Comparison of ENCODE assay signal across 8 cellular contexts in the genomic region with DNA sequence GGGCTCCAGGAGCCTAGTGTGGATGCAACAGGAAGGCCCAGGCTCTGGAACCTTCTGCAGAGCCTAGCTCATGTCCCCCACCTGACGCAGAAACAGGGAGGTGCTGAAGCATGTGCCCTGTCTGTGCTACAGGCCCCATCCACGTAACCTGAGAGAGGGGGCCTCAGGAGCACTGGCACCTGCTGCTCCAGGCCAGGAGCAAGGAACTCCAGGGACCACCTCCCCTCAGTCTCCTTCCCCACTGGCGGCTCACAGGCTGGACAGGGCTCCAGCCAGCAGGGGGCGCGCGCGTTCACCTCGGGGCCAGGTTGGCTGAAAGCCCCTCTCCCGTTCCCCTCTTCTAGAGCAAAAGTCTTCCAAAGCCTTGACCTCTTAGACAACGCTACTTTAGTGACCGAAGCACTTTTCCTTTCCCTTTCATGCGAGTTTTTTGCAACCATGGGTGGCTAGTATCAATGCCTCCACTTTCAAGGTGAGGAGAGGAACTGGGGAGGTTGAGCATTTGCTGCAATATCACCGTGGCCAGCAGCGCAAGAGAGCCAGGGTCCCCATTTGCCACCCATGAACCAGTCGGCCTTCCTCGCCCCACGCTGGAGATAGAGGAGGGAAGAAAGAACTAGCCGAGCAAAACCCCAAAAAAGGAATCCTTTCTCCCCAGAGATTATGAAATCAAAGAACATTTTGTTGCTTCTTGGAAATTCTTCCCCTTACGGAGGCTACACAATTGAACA. TPM values are rescaled to one million over a fixed set of nuclear protein-coding genes. Genes with fewer than 3 reads are reported as not detected.
DNase-seq lines count a peak whose midpoint lies in the region; ATAC-seq and TF ChIP-seq lines count a peak whose summit lies in the region.

No MANE protein-coding gene starts in this region.

- no peak overlapping the region for H2BK5ac ChIP-seq in mesendoderm (ENCODE audit: low read length)

- in situ Hi-C loops in ACHN (cut with HindIII; ENCODE audit: low pct_ligation_motif_present, low pct_unique_long_range_greater_than_20kb, low sequenced_read_pairs) (no loop called here), GM18951 (cut with MboI; ENCODE audit: low sequenced_read_pairs, unreplicated experiment) (no loop called here)

- H3K4ac ChIP-seq in mesendoderm (ENCODE audit: low read depth, low read length), result no peak overlapping the region

- CTCF ChIA-PET in activated CD8-positive, alpha-beta T cell treated with anti-CD3 and anti-CD28 coated beads for 36 hours (lab: Charles Lee), result interaction anchor here (0.5 to 3.2 kb wide), 15 partner anchors 10 to 95 kb away, joined by 3 to 16 read pairs (median 4); no protein-coding TSS in a partner anchor

- peaks cover 4% of the 10 kb centered on the region for H3K79me1 ChIP-seq in mesendoderm (ENCODE audit: low read length)

- H3K4me1 ChIP-seq in effector memory CD4-positive, alpha-beta T cell (ENCODE audit: control insufficient read depth, insufficient read depth, low read length, poor library complexity, severe bottlenecking), result peaks cover 20% of the 10 kb centered on the region
- peaks cover 4% of the 10 kb centered on the region for H3K4me1 ChIP-seq in mesendoderm (ENCODE audit: control insufficient read depth, low read depth, low read length)

- peak; percentile 67 for ATAC-seq in activated CD8-positive, alpha-beta T cell treated with anti-CD3 and anti-CD28 coated beads for 36 hours
- no peak for ATAC-seq in HG03097 (IDR thresholded peaks at IDR 0.05; ENCODE audit: low FRiP score, unreplicated experiment)

- no peaks in the 10 kb centered on the region for H3K79me2 ChIP-seq in mesendoderm (ENCODE audit: control insufficient read depth, insufficient read depth, low read length)

- TF ChIP-seq CTCF in activated CD8-positive, alpha-beta T cell treated with anti-CD3 and anti-CD28 coated beads for 36 hours (IDR thresholded peaks at IDR 0.05), result peak; percentile 94

- POLR2A ChIA-PET in activated CD8-positive, alpha-beta T cell treated with anti-CD3 and anti-CD28 coated beads for 36 hours (lab: Charles Lee), result interaction anchor here (0.6 to 1.1 kb wide), 2 partner anchors 20 to 60 kb away, joined by 3 read pairs; no protein-coding TSS in a partner anchor

- TF ChIP-seq POLR2A in GM18951 (IDR thresholded peaks at IDR 0.05; ENCODE audit: extremely low read depth, insufficient read depth, insufficient read length), result peak; percentile 31

- H4K8ac ChIP-seq in mesendoderm (ENCODE audit: low read depth, low read length), result no peak overlapping the region

- no peak overlapping the region for H3K27ac ChIP-seq in effector memory CD4-positive, alpha-beta T cell (ENCODE audit: insufficient read depth, low read length, poor library complexity, severe bottlenecking)
- H3K27ac ChIP-seq in mesendoderm (ENCODE audit: low read depth, low read length), result no peak overlapping the region

- H3K4me2 ChIP-seq in mesendoderm (ENCODE audit: low read length), result peak overlapping the region; percentile 39

- peaks cover 6% of the 10 kb centered on the region for H3K4me1 Mint-ChIP-seq in activated CD8-positive, alpha-beta T cell treated with anti-CD3 and anti-CD28 coated beads for 36 hours (ENCODE audit: low read depth)

- H3K18ac ChIP-seq in mesendoderm (ENCODE audit: low read length), result peak overlapping the region; percentile 7

- H3K27me3 Mint-ChIP-seq in activated CD8-positive, alpha-beta T cell treated with anti-CD3 and anti-CD28 coated beads for 36 hours, result peaks cover 32% of the 10 kb centered on the region

- peak overlapping the region; percentile 70 for H3K4me3 Mint-ChIP-seq in activated CD8-positive, alpha-beta T cell treated with anti-CD3 and anti-CD28 coated beads for 36 hours

- peak overlapping the region; percentile 66 for H3K27ac Mint-ChIP-seq in activated CD8-positive, alpha-beta T cell treated with anti-CD3 and anti-CD28 coated beads for 36 hours

- H3K36me3 ChIP-seq in effector memory CD4-positive, alpha-beta T cell (ENCODE audit: control insufficient read depth, insufficient read depth, low read length), result no peaks in the 10 kb centered on the region
- no peaks in the 10 kb centered on the region for H3K36me3 ChIP-seq in mesendoderm (ENCODE audit: control insufficient read depth, insufficient read depth, low read length)

- no peaks in the 10 kb centered on the region for H3K9me3 ChIP-seq in effector memory CD4-positive, alpha-beta T cell (ENCODE audit: control insufficient read depth, low read length)

- peaks cover 1% of the 10 kb centered on the region for H3K36me3 Mint-ChIP-seq in activated CD8-positive, alpha-beta T cell treated with anti-CD3 and anti-CD28 coated beads for 36 hours (ENCODE audit: low read depth)

- H3K9me3 Mint-ChIP-seq in activated CD8-positive, alpha-beta T cell treated with anti-CD3 and anti-CD28 coated beads for 36 hours, result no peaks in the 10 kb centered on the region

- no peak overlapping the region for H4K5ac ChIP-seq in mesendoderm (ENCODE audit: low read length)

- H3K4me3 ChIP-seq in effector memory CD4-positive, alpha-beta T cell (ENCODE audit: insufficient read depth, low read depth, low read length, poor library complexity, severe bottlenecking), result peak overlapping the region; percentile 37
- peak overlapping the region; percentile 41 for H3K4me3 ChIP-seq in mesendoderm (ENCODE audit: low read length)

- H3K56ac ChIP-seq in mesendoderm (ENCODE audit: low read length), result peak overlapping the region; percentile 88

- H3K9ac ChIP-seq in mesendoderm (ENCODE audit: low read length), result peak overlapping the region; percentile 82

- no peak overlapping the region for H2AK5ac ChIP-seq in mesendoderm (ENCODE audit: low read length)

- DNase-seq in ACHN (peak; percentile 65), NCI-H1930 (lab: John Stamatoyannopoulos, UW) (peak; percentile 29 to 63), mesendoderm (peak; percentile 72)
- DNase-seq in activated CD8-positive, alpha-beta T cell treated with anti-CD3 and anti-CD28 coated beads for 36 hours, result peak; percentile 74
- peak; percentile 29 to 47 (median 36) for DNase-seq in effector memory CD4-positive, alpha-beta T cell
- peak; percentile 40 to 43 for DNase-seq in stimulated activated CD8-positive, alpha-beta memory T cell treated with anti-CD3 and anti-CD28 coated beads, Interleukin-15, amount 100 ng/mL, for 48 hours (ENCODE audit: low read depth in 2 of 2)

- H3K27me3 ChIP-seq in effector memory CD4-positive, alpha-beta T cell (replicated peaks; ENCODE audit: control insufficient read depth, insufficient read depth, low read length, poor library complexity, severe bottlenecking), result peaks cover 17% of the 10 kb centered on the region
- H3K27me3 ChIP-seq in mesendoderm (ENCODE audit: insufficient read depth, low read length, poor library complexity), result no peaks in the 10 kb centered on the region

- no peak overlapping the region for H3K23ac ChIP-seq in mesendoderm (ENCODE audit: low read length)

- no peak overlapping the region for H2BK120ac ChIP-seq in mesendoderm (ENCODE audit: low read depth, low read length)

- WGBS in mesendoderm (ENCODE audit: extremely low coverage, insufficient coverage, low lambda C conversion rate), result no CpG with 5 or more reads among the region's 19 CpGs

- no peak overlapping the region for H2BK15ac ChIP-seq in mesendoderm (replicated peaks; ENCODE audit: low read depth)

- intact Hi-C loops in activated CD8-positive, alpha-beta T cell treated with anti-CD3 and anti-CD28 coated beads for 36 hours (cut with micrococcal nuclease), result no loop called here

RNA-seq across cellular contexts. Expression of gene GPR157, which starts 52.4 kb away (rescaled TPM):
- 1 to 10 TPM; 3.4 to 4.7 TPM for total RNA-seq in activated CD8-positive, alpha-beta T cell treated with anti-CD3 and anti-CD28 coated beads for 36 hours
- 4.4 TPM for polyA plus RNA-seq in mesendoderm (2013, experiment 1 of 2)
- 1.2 TPM for polyA plus RNA-seq in mesendoderm (2013, experiment 2 of 2)

RNA-seq across cellular contexts. Expression of gene H6PD, which starts 53.2 kb away (rescaled TPM):
- total RNA-seq in activated CD8-positive, alpha-beta T cell treated with anti-CD3 and anti-CD28 coated beads for 36 hours, result 1 to 10 TPM; 7.5 to 7.8 TPM
- polyA plus RNA-seq in mesendoderm (2013, experiment 1 of 2), result 1.6 TPM
- polyA plus RNA-seq in mesendoderm (2013, experiment 2 of 2), result 1.5 TPM
